Comparison of ENCODE assay signal across 1 cellular context in the genomic region with DNA sequence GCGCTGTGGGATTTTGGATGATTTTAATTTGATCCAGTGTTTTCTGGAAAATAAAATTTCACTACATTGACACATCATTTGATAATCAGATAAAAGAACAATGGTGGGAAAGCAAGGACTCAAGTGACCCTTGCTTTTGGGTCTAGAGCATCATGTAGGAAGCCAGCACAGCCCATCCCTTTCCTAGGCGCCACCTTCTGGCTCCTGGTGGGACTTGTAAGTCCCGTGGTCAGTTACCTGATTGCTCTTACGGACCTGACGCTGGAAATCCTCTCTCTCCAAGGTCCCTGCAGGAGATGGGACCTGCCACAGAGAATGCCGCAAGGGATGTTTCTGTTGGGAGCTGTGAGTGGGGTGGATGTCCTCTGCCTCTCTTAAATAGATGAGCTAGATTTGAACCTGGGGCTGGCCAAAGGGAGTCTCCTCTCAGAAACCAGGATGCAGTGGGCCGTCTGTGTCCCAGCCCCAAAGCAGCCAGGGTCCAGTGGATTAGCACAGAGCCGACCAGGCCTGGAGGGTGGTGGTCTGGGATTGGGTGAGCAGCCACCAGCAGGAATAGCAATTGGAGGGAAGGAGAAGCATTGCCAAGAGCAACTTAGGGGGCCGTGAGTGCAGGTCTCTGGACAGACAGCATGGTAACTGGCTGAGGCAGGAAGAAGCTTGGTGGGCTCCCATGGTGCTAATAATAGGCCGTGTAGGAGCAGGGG.
TF ChIP-seq lines count a peak whose summit lies in the region.

No MANE protein-coding gene starts in this region.

TF ChIP-seq in HCT116, 20 proteins besides CTCF, POLR2A, EP300 and RAD21 (continued from another document):
- TF ChIP-seq, protein P1, sequence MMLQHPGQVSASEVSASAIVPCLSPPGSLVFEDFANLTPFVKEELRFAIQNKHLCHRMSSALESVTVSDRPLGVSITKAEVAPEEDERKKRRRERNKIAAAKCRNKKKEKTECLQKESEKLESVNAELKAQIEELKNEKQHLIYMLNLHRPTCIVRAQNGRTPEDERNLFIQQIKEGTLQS (IDR thresholded peaks at IDR 0.05): no peak
- no peak for TF ChIP-seq CBX3 (IDR thresholded peaks at IDR 0.05; ENCODE audit: low read depth)
TF ChIP-seq in HCT116: peak in this region for 0.
